ENCODE assay signal across 19 cellular contexts in genomic region chr9:103245369-103245768, GRCh38.
DNase-seq lines count a peak whose midpoint lies in the region; ATAC-seq, FAIRE-seq and TF ChIP-seq lines count a peak whose summit lies in the region.
"Had no signal": no experiment of that assay in that cellular context is flagged by ENCODE, and none has a peak within 500 bp of the region (broad histone marks: within the 10 kb centered on the region; RNA-seq: fewer than 3 reads in every experiment).

No MANE protein-coding gene starts in this region.

- ATAC-seq in GM18909 (IDR thresholded peaks at IDR 0.05; ENCODE audit: poor library complexity, unreplicated experiment) (no peak), GM18498 (IDR thresholded peaks at IDR 0.05; ENCODE audit: unreplicated experiment) (no peak)
- ATAC-seq: effector memory CD8-positive, alpha-beta T cell; Right ventricle myocardium inferior; upper lobe of right lung had no signal

- H3K4me3 ChIP-seq in bronchial epithelial cell (ENCODE audit: low read depth, low read length), result no peak overlapping the region
- H3K4me3 ChIP-seq: upper lobe of right lung had no signal

- FAIRE-seq in bronchial epithelial cell (lab: Jason Lieb, UNC), result no peak
- FAIRE-seq: astrocyte, GM19239 had no signal

- TF ChIP-seq CTCF in bronchial epithelial cell (IDR thresholded peaks at IDR 0.05; ENCODE audit: insufficient read depth, low read length, severe bottlenecking), result no peak

- no peaks in the 10 kb centered on the region for H3K36me3 ChIP-seq in bronchial epithelial cell (ENCODE audit: control insufficient read depth, insufficient read depth, low read length)
- H3K36me3 ChIP-seq: upper lobe of right lung had no signal

- DNase-seq in ELR (ENCODE audit: low read depth) (peak; percentile 61), NCI-H1436 (lab: John Stamatoyannopoulos, UW) (peak; percentile 52), NCI-H69 (lab: John Stamatoyannopoulos, UW) (peak; percentile 70), bronchial epithelial cell (ENCODE audit: low read depth) (peak; percentile 2), germinal center (ENCODE audit: low spot score) (no peak), kidney glomerular epithelial cell (lab: John Stamatoyannopoulos, UW) (no peak)
- DNase-seq: activated B cell treated with CpG ODN at 0.5 μM for 24 hours; activated CD4-positive, alpha-beta memory T cell treated with anti-CD3 and anti-CD28 coated beads for 36 hours; activated naive CD4-positive, alpha-beta T cell treated with anti-CD3 and anti-CD28 coated beads for 36 hours; activated T-cell treated with anti-CD3 and anti-CD28 coated beads for 4 hours; effector memory CD8-positive, alpha-beta T cell; H7; NCI-H2171; upper lobe of right lung had no signal

- H3K27me3 ChIP-seq in bronchial epithelial cell (ENCODE audit: control insufficient read depth, insufficient read depth, low read length), result no peaks in the 10 kb centered on the region
- H3K27me3 ChIP-seq: upper lobe of right lung had no signal

Comparison
In these comparisons a context has a peak if more than half of its experiments do, and no peak if none do; other contexts are left out.
1. DNase-seq: peak in ELR (single experiment), NCI-H1436 (single experiment), NCI-H69 (single experiment) and bronchial epithelial cell (single experiment); none in germinal center (single experiment) and kidney glomerular epithelial cell (single experiment).